In the genomic region with DNA sequence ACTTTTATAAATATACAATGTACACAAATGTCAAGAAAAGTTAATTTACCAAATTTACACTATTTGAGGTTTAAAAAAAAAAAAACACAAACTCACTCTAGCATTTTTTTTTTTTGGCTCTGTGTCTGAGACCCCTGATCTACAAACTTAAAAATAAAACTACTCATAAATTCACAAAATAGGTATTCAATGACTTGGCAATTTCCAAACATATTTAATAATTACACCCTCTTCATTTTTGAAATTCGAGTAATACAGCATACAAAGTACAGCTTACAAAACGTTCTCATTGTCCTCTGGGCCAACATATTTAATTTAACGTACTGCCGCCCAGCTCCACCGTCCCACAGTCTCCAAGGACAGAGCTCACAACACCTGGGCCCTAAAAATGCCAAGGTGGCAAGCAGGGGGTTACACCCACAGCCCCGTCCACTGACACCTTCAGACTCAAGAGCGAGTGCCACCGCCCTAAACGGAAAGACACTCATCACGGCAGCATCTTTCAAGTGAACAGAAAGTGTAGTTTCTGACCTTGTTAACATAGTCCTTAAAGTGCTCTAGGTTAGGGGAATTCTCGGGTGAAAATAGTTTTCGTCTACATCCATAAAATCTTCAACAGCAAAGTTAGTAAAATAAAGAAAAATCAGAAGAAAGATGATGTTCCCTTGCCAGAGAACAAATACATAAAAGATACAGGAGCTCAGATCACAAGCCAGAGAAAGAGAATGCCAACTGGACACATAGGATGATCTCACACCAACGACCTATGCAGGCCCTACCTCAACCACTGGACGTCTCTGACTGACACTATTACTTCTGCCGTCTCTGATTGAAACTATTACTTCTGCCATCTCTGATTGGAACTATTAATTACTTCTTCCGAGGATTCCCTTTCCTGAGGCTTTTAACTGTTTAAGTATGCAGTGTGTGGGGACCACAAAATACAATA, we compare ENCODE assay signal across 8 cellular contexts. TPM values are rescaled to one million over a fixed set of nuclear protein-coding genes. Genes with fewer than 3 reads are reported as not detected.
A peak's percentile ranks its signal among the peaks of the same experiment; 100 is the strongest.
DNase-seq lines count a peak whose midpoint lies in the region; ATAC-seq, FAIRE-seq and TF ChIP-seq lines count a peak whose summit lies in the region.

No MANE protein-coding gene starts in this region.

- in situ Hi-C loops in G401 (cut with HindIII; ENCODE audit: low sequenced_read_pairs): no loop called here

- H4K20me1 ChIP-seq in PC-9 (ENCODE audit: insufficient read depth): no peaks in the 10 kb centered on the region; the same call in 1 of the 2 replicates

- H3K4me3 ChIP-seq in PC-9: no peak overlapping the region
- H3K4me3 ChIP-seq in epithelial cell of proximal tubule (ENCODE audit: low read depth, low read length): peak overlapping the region; percentile 54
- H3K4me3 ChIP-seq in pancreas: peak overlapping the region in 3 of 4 donors; percentile 7 to 73 (median 45)

- no TSS peak for BruUV-seq in PC-9 (replicated peaks; lab: Mats Ljungman, UMichigan)

- H3F3A ChIP-seq in PC-9 (ENCODE audit: insufficient read depth, low read depth): no peaks in the 10 kb centered on the region

- no peak for FAIRE-seq in pancreas (lab: Jason Lieb, UNC)

- H3K4me2 ChIP-seq in PC-9: 0 out of 2 replicates have a peak overlapping the region, but pooled peaks have one; percentile 20

- H3K4me1 ChIP-seq in PC-9 (replicated peaks; ENCODE audit: insufficient read depth) (no peaks in the 10 kb centered on the region), pancreas (peaks cover 4 to 24% (median 20%) of the 10 kb centered on the region in 3 donors)

- DNase-seq in G401 (ENCODE audit: low spot score) (peak; percentile 51), PC-9 (no peak), epithelial cell of proximal tubule (ENCODE audit: low read depth) (no peak), pancreas (no peak), erythroblast (lab: John Stamatoyannopoulos, UW) (no peak), Ammon's horn (ENCODE audit: low spot score) (no peak)

- peak in 1 of 4 donors; percentile 32 for ATAC-seq in pancreas
- no peak for ATAC-seq in GM18520 (IDR thresholded peaks at IDR 0.05; ENCODE audit: unreplicated experiment)
- no peak for ATAC-seq in GM19397 (IDR thresholded peaks at IDR 0.05; ENCODE audit: unreplicated experiment)

- no peak overlapping the region for H2AFZ ChIP-seq in PC-9

- H3K27me3 ChIP-seq in PC-9 (ENCODE audit: insufficient read depth, low read depth): no peaks in the 10 kb centered on the region
- no peaks in the 10 kb centered on the region for H3K27me3 ChIP-seq in pancreas

- POLR2A ChIA-PET in PC-9 (lab: Charles Lee; ENCODE audit: unreplicated experiment): interaction anchor here (0.6 to 0.7 kb wide), 2 partner anchors 19 to 829 kb away, joined by 5 to 10 read pairs; no protein-coding TSS in a partner anchor

- H3K79me2 ChIP-seq in PC-9 (ENCODE audit: low read depth): no peaks in the 10 kb centered on the region

- no peaks in the 10 kb centered on the region for H3K9me2 ChIP-seq in PC-9 (ENCODE audit: insufficient read depth)

- no peak for TF ChIP-seq POLR2A in erythroblast (IDR thresholded peaks at IDR 0.05; ENCODE audit: low read length)

- no peaks in the 10 kb centered on the region for H3K36me3 ChIP-seq in PC-9 (ENCODE audit: low read depth)
- no peaks in the 10 kb centered on the region for H3K36me3 ChIP-seq in pancreas

- H3K27ac ChIP-seq in PC-9 (no peak overlapping the region), pancreas (peak overlapping the region in 1 of 4 donors; percentile 31)

- WGBS in pancreas, 2 donors: 8 to 10% methylated on average over 16 of the region's 16 CpGs

- H3K9me3 ChIP-seq in PC-9 (ENCODE audit: insufficient read depth, low read depth) (no peaks in the 10 kb centered on the region), pancreas (no peaks in the 10 kb centered on the region)

- CTCF ChIA-PET in PC-9 (lab: Charles Lee): interaction anchor here (0.6 to 1.2 kb wide), 3 partner anchors 48 to 129 kb away, joined by 3 to 10 read pairs (median 5); no protein-coding TSS in a partner anchor

- no peak for TF ChIP-seq CTCF in PC-9 (conservative IDR thresholded peaks at IDR 0.05)
- no peak for TF ChIP-seq CTCF in epithelial cell of proximal tubule (conservative IDR thresholded peaks at IDR 0.05; ENCODE audit: low read depth, low read length)
- no peak for TF ChIP-seq CTCF in pancreas (IDR thresholded peaks at IDR 0.05)

- intact Hi-C loops in PC-9 (cut with micrococcal nuclease; ENCODE audit: unreplicated experiment) (loop anchor here (5.0 kb wide), 1 partner anchor 130 kb away; no protein-coding TSS in a partner anchor), pancreas (cut with DNase I) (no loop called here)

RNA-seq across cellular contexts. Expression of a gene that starts 4.2 kb away (rescaled TPM):
- 2.6 and 8.9 TPM in 2 replicates for total RNA-seq in G401 (2014; rRNA removed; shearing (Covaris generic))
- total RNA-seq in PC-9 (2021) (9.8 and 10.5 TPM in 2 replicates), epithelial cell of proximal tubule (5.1 and 6.8 TPM in 2 replicates), pancreas (10 to 100 TPM; 17.2 to 20.9 (median 18.4) TPM)
- polyA plus RNA-seq in pancreas: 10 to 100 TPM in 1 of 2 donors, 1 to 10 TPM in 1; 6.6 to 10.4 TPM
